8 cellular contexts compared by ENCODE assay signal in genomic region chr18:47050468-47050867, GRCh38. TPM values are rescaled to one million over a fixed set of nuclear protein-coding genes. Genes with fewer than 3 reads are reported as not detected.
DNase-seq lines count a peak whose midpoint lies in the region; ATAC-seq and TF ChIP-seq lines count a peak whose summit lies in the region.

No MANE protein-coding gene starts in this region.

- WGBS in mesenchymal stem cell: 40% methylated on average over 7 of the region's 7 CpGs

- no peak overlapping the region for H4K8ac ChIP-seq in mesenchymal stem cell (ENCODE audit: low read length)

- TF ChIP-seq CTCF in GM12864 (IDR thresholded peaks at IDR 0.05; ENCODE audit: low read depth, low read length, missing control alignments) (peak; percentile 72), cardiac fibroblast (IDR thresholded peaks at IDR 0.05; ENCODE audit: low read depth, low read length) (peak; percentile 67)

- no peak overlapping the region for H2AK5ac ChIP-seq in mesenchymal stem cell (ENCODE audit: low read length, severe bottlenecking)

- no peaks in the 10 kb centered on the region for H3K27me3 ChIP-seq in mesenchymal stem cell (ENCODE audit: control insufficient read depth in 1 of 2, insufficient read depth in 1 of 2, low read length in 2 of 2)

- no peak overlapping the region for H3K4me2 ChIP-seq in mesenchymal stem cell (ENCODE audit: low read length, poor library complexity, severe bottlenecking)

- no peaks in the 10 kb centered on the region for H3K9me3 ChIP-seq in mesenchymal stem cell (ENCODE audit: control insufficient read depth, low read length)

- DNase-seq in AML-193 (lab: John Stamatoyannopoulos, UW) (peak; percentile 8 to 16), GM12864 (ENCODE audit: low read depth) (peak; percentile 29), NCI-H69 (lab: John Stamatoyannopoulos, UW) (peak; percentile 63), cardiac fibroblast (ENCODE audit: low read depth in 2 of 2) (peak; percentile 68 to 75), mesenchymal stem cell (peak; percentile 63), HPDE6-E6E7 (ENCODE audit: extremely low spot score) (no peak)

- H3K4me1 ChIP-seq in mesenchymal stem cell (ENCODE audit: control insufficient read depth, insufficient read depth, low read depth, low read length): no peaks in the 10 kb centered on the region

- H2BK5ac ChIP-seq in mesenchymal stem cell (ENCODE audit: low read depth, low read length, poor library complexity, severe bottlenecking): no peak overlapping the region

- H3K4me3 ChIP-seq in GM12864 (ENCODE audit: low read depth, low read length) (no peak overlapping the region), cardiac fibroblast (replicated peaks in 1 of 2; ENCODE audit: low read depth in 2 of 2, low read length in 2 of 2) (no peak overlapping the region), mesenchymal stem cell (ENCODE audit: insufficient read depth in 1 of 2, low read depth in 1 of 2, low read length in 2 of 2) (no peak overlapping the region)

- H2AFZ ChIP-seq in mesenchymal stem cell (ENCODE audit: low read depth, low read length): no peak overlapping the region

- no peak overlapping the region for H2BK12ac ChIP-seq in mesenchymal stem cell (ENCODE audit: low read length in 2 of 2)

- no peaks in the 10 kb centered on the region for H3K79me1 ChIP-seq in mesenchymal stem cell (replicated peaks; ENCODE audit: low read length, poor library complexity, severe bottlenecking)

- no peak overlapping the region for H3K27ac ChIP-seq in mesenchymal stem cell (ENCODE audit: low read length, poor library complexity, severe bottlenecking)

- no peak overlapping the region for H3K18ac ChIP-seq in mesenchymal stem cell (ENCODE audit: low read depth in 1 of 2, low read length in 2 of 2)

- H4K91ac ChIP-seq in mesenchymal stem cell (ENCODE audit: low read length): no peak overlapping the region

- H3K14ac ChIP-seq in mesenchymal stem cell (ENCODE audit: low read length in 2 of 2): no peak overlapping the region

- no peak overlapping the region for H2BK120ac ChIP-seq in mesenchymal stem cell (ENCODE audit: low read depth, low read length)

- no peaks in the 10 kb centered on the region for H3K36me3 ChIP-seq in mesenchymal stem cell (ENCODE audit: control insufficient read depth in 1 of 2, insufficient read depth in 2 of 2, low read depth in 1 of 2, low read length in 2 of 2)

- H3K23ac ChIP-seq in mesenchymal stem cell (ENCODE audit: low read length in 2 of 2): no peak overlapping the region

- ATAC-seq in HG03571 (IDR thresholded peaks at IDR 0.05; ENCODE audit: unreplicated experiment) (no peak), HG03108 (IDR thresholded peaks at IDR 0.05; ENCODE audit: unreplicated experiment) (no peak)

- H3K9ac ChIP-seq in mesenchymal stem cell (ENCODE audit: low read length): no peak overlapping the region

- no peak overlapping the region for H3K4ac ChIP-seq in mesenchymal stem cell (ENCODE audit: low read depth in 1 of 2, low read length in 2 of 2)

- no peak overlapping the region for H2BK15ac ChIP-seq in mesenchymal stem cell (ENCODE audit: low read depth, poor library complexity, severe bottlenecking)

RNA-seq across cellular contexts. Expression of gene ELOA2, which starts 15.0 kb away (rescaled TPM):
- polyA plus RNA-seq in mesenchymal stem cell (2013, experiment 1 of 2): not detected
- not detected for polyA plus RNA-seq in mesenchymal stem cell (2013, experiment 2 of 2)
